In genomic region chr2:54663424-54664030, GRCh38 we compare ENCODE assay signal across 22 cellular contexts. TPM values are rescaled to one million over a fixed set of nuclear protein-coding genes. Genes with fewer than 3 reads are reported as not detected.
DNase-seq lines count a peak whose midpoint lies in the region; ATAC-seq, FAIRE-seq and TF ChIP-seq lines count a peak whose summit lies in the region.
"Had no signal": no experiment of that assay in that cellular context is flagged by ENCODE, and none has a peak within 500 bp of the region (broad histone marks: within the 10 kb centered on the region; RNA-seq: fewer than 3 reads in every experiment).

No MANE protein-coding gene starts in this region.

- CTCF ChIA-PET in activated CD8-positive, alpha-beta T cell treated with anti-CD3 and anti-CD28 coated beads, Interleukin-2, amount 10 ng/mL, durations not matched to agents 7 days and 5 days (lab: Charles Lee): interaction anchor here (0.6 to 4.7 kb wide), 4 partner anchors 15 to 159 kb away, joined by 3 to 131 read pairs (median 68); no protein-coding TSS in a partner anchor
- CTCF ChIA-PET in activated CD8-positive, alpha-beta T cell treated with anti-CD3 and anti-CD28 coated beads for 36 hours (lab: Charles Lee): interaction anchor here (1.2 to 6.1 kb wide), 11 partner anchors 8 to 176 kb away, joined by 3 to 218 read pairs (median 9); no protein-coding TSS in a partner anchor
- CTCF ChIA-PET in HepG2 (lab: Yijun Ruan, JAX; ENCODE audit: low intra/inter-chr PET ratio, low total read pairs): no interaction called here

- TF ChIP-seq CTCF in activated CD8-positive, alpha-beta T cell treated with anti-CD3 and anti-CD28 coated beads for 36 hours (IDR thresholded peaks at IDR 0.05): no peak
- TF ChIP-seq CTCF in HepG2 (CRISPR knock-in tag; IDR thresholded peaks at IDR 0.05) (no peak), right lobe of liver (IDR thresholded peaks at IDR 0.05) (no peak), gastroesophageal sphincter (IDR thresholded peaks at IDR 0.05) (no peak)

- FAIRE-seq in HepG2 (lab: Jason Lieb, UNC): no peak
- FAIRE-seq: GM19239 had no signal

- TF ChIP-seq EP300 in HepG2 (IDR thresholded peaks at IDR 0.05; ENCODE audit: low read depth in 2 of 2, low read length in 2 of 2): no peak
- TF ChIP-seq EP300 in HepG2 (CRISPR knock-in tag; IDR thresholded peaks at IDR 0.05; ENCODE audit: borderline replicate concordance): no peak
- no peak for TF ChIP-seq EP300 in gastroesophageal sphincter (IDR thresholded peaks at IDR 0.05)

- DNase-seq in activated CD8-positive, alpha-beta T cell treated with anti-CD3 and anti-CD28 coated beads, Interleukin-2, amount 10 ng/mL, durations not matched to agents 7 days and 5 days: no peak
- DNase-seq in activated CD8-positive, alpha-beta T cell treated with anti-CD3 and anti-CD28 coated beads for 36 hours: no peak
- DNase-seq in HepG2 (ENCODE audit: low spot score) (peak; percentile 42), right lobe of liver (no peak), cerebellar cortex (ENCODE audit: low spot score) (no peak), cerebellar nuclear complex (lab: John Stamatoyannopoulos, UW) (no peak), dedifferentiated amniotic fluid mesenchymal stem cell (ENCODE audit: extremely low spot score) (no peak)
- DNase-seq: AML-193, DND-41, NCI-H1048, NCI-H1436 treated with DMSO at 0.1 percent for 48 hours, NCI-H2029, NCI-H2171, NCI-H446 treated with DMSO at 0.1 percent for 48 hours, NCI-H69 had no signal

- ATAC-seq in activated CD8-positive, alpha-beta T cell treated with anti-CD3 and anti-CD28 coated beads, Interleukin-2, amount 10 ng/mL, durations not matched to agents 7 days and 5 days: no peak
- no peak for ATAC-seq in activated CD8-positive, alpha-beta T cell treated with anti-CD3 and anti-CD28 coated beads for 36 hours
- ATAC-seq in HepG2 (no peak), right lobe of liver (no peak), gastroesophageal sphincter (no peak)
- ATAC-seq: Panc1 had no signal

- H3K9ac ChIP-seq in HepG2 (ENCODE audit: insufficient read depth, low read depth, low read length): no peak overlapping the region
- H3K9ac ChIP-seq: KMS-11 had no signal

- no peaks in the 10 kb centered on the region for H3K27me3 ChIP-seq in HepG2 (ENCODE audit: control insufficient read depth in 1 of 2, insufficient read depth in 2 of 2, low read length in 2 of 2)
- H3K27me3 ChIP-seq in right lobe of liver: no peaks in the 10 kb centered on the region
- no peaks in the 10 kb centered on the region for H3K27me3 ChIP-seq in gastroesophageal sphincter

- intact Hi-C loops in activated CD8-positive, alpha-beta T cell treated with anti-CD3 and anti-CD28 coated beads for 36 hours (cut with micrococcal nuclease): loop anchor here (2.0 kb wide), 1 partner anchor 41 kb away; no protein-coding TSS in a partner anchor
- intact Hi-C loops in HepG2 (cut with micrococcal nuclease; ENCODE audit: unreplicated experiment): no loop called here
- intact Hi-C loops in right lobe of liver (cut with DNase I): no loop called here

- no peak overlapping the region for H3K27ac ChIP-seq in HepG2 (ENCODE audit: extremely low read length, insufficient read depth, low read length)
- no peak overlapping the region for H3K27ac ChIP-seq in right lobe of liver
- H3K27ac ChIP-seq in gastroesophageal sphincter: peak overlapping the region in 3 of 4 donors; percentile 31 to 86 (median 85)
- H3K27ac ChIP-seq: 22Rv1, C4-2B, KMS-11 had no signal

- H3K4me3 ChIP-seq in HepG2 (replicated peaks in 1 of 3; ENCODE audit: insufficient read depth in 1 of 3, low read depth in 2 of 3, low read length in 3 of 3) (no peak overlapping the region), right lobe of liver (no peak overlapping the region), gastroesophageal sphincter (no peak overlapping the region)
- H3K4me3 ChIP-seq: HAP-1 had no signal

- H3K79me2 ChIP-seq in HepG2 (ENCODE audit: insufficient read depth, low read length): no peaks in the 10 kb centered on the region

- BruUV-seq in HepG2 (replicated peaks; lab: Mats Ljungman, UMichigan): no TSS peak

- POLR2A ChIA-PET in activated CD8-positive, alpha-beta T cell treated with anti-CD3 and anti-CD28 coated beads, Interleukin-2, amount 10 ng/mL, durations not matched to agents 7 days and 5 days (lab: Charles Lee): interaction anchor here (0.8 kb wide), 2 partner anchors 13 to 34 kb away, joined by 3 read pairs; no protein-coding TSS in a partner anchor
- POLR2A ChIA-PET in activated CD8-positive, alpha-beta T cell treated with anti-CD3 and anti-CD28 coated beads for 36 hours (lab: Charles Lee): interaction anchor here (0.6 to 0.9 kb wide), 3 partner anchors 10 to 105 kb away, joined by 3 to 4 read pairs (median 3); no protein-coding TSS in a partner anchor
- POLR2A ChIA-PET in HepG2 (lab: Yijun Ruan, JAX): interaction anchor here (0.7 kb wide), 1 partner anchor 28 kb away, joined by 4 read pairs; no protein-coding TSS in a partner anchor

- TF ChIP-seq RAD21 in HepG2 (CRISPR knock-in tag; IDR thresholded peaks at IDR 0.05): no peak

- H3K36me3 ChIP-seq in HepG2 (replicated peaks in 1 of 2; ENCODE audit: control insufficient read depth in 1 of 2, insufficient read depth in 2 of 2, low read length in 2 of 2): peaks cover 39 to 98% of the 10 kb centered on the region in 2 experiments
- H3K36me3 ChIP-seq in right lobe of liver: peaks cover 16 to 58% (median 27%) of the 10 kb centered on the region in 4 donors
- peaks cover 0 to 86% of the 10 kb centered on the region in 2 donors for H3K36me3 ChIP-seq in gastroesophageal sphincter

- no peak overlapping the region for H2AFZ ChIP-seq in HepG2 (ENCODE audit: low read length)

- H3K4me1 ChIP-seq in HepG2 (ENCODE audit: insufficient read depth, low read length) (peaks cover 71% of the 10 kb centered on the region), right lobe of liver (peaks cover 0 to 36% (median 19%) of the 10 kb centered on the region in 4 donors), gastroesophageal sphincter (peaks cover 31 to 51% (median 32%) of the 10 kb centered on the region in 3 donors)

- in situ Hi-C loops in HepG2 (cut with HindIII; ENCODE audit: extremely low pct_ligation_motif_present, low pct_unique_long_range_greater_than_20kb): loop anchor here (5.0 kb wide), 1 partner anchor 44 kb away; no protein-coding TSS in a partner anchor

- H3K27me3 Mint-ChIP-seq in activated CD8-positive, alpha-beta T cell treated with anti-CD3 and anti-CD28 coated beads, Interleukin-2, amount 10 ng/mL, durations not matched to agents 7 days and 5 days (ENCODE audit: low read depth): no peaks in the 10 kb centered on the region
- H3K27me3 Mint-ChIP-seq in activated CD8-positive, alpha-beta T cell treated with anti-CD3 and anti-CD28 coated beads for 36 hours: no peaks in the 10 kb centered on the region

- no peak overlapping the region for H3K4me2 ChIP-seq in HepG2 (ENCODE audit: low read depth, low read length)
- H3K4me2 ChIP-seq: KMS-11 had no signal

- peaks cover 86% of the 10 kb centered on the region for H3K36me3 Mint-ChIP-seq in activated CD8-positive, alpha-beta T cell treated with anti-CD3 and anti-CD28 coated beads, Interleukin-2, amount 10 ng/mL, durations not matched to agents 7 days and 5 days (ENCODE audit: low read depth)
- peaks cover 55% of the 10 kb centered on the region for H3K36me3 Mint-ChIP-seq in activated CD8-positive, alpha-beta T cell treated with anti-CD3 and anti-CD28 coated beads for 36 hours (ENCODE audit: low read depth)

- H3K9me3 ChIP-seq in HepG2 (ENCODE audit: low read length) (no peaks in the 10 kb centered on the region), right lobe of liver (no peaks in the 10 kb centered on the region), gastroesophageal sphincter (no peaks in the 10 kb centered on the region)
- H3K9me3 ChIP-seq: HAP-1 had no signal

- 0 out of 2 replicates have a peak, but pooled peaks cover 7% of the 10 kb centered on the region for H4K20me1 ChIP-seq in HepG2 (ENCODE audit: insufficient read depth, low read length)

- whole genome bisulfite sequencing in HepG2 (ENCODE audit: low lambda C conversion rate): 89% methylated on average over 13 of the region's 13 CpGs
- 70% methylated on average over 10 of the region's 13 CpGs for WGBS in right lobe of liver (ENCODE audit: insufficient coverage, low coverage, low lambda C conversion rate, missing lambda C conversion rate)
- WGBS in gastroesophageal sphincter (ENCODE audit: low coverage in 1 of 2), 2 donors: 90 to 94% methylated on average over 12 to 13 of the region's 13 CpGs

- no peaks in the 10 kb centered on the region for H3K9me3 Mint-ChIP-seq in activated CD8-positive, alpha-beta T cell treated with anti-CD3 and anti-CD28 coated beads, Interleukin-2, amount 10 ng/mL, durations not matched to agents 7 days and 5 days (ENCODE audit: insufficient read depth)
- H3K9me3 Mint-ChIP-seq in activated CD8-positive, alpha-beta T cell treated with anti-CD3 and anti-CD28 coated beads for 36 hours: no peaks in the 10 kb centered on the region

- H3K27ac Mint-ChIP-seq in activated CD8-positive, alpha-beta T cell treated with anti-CD3 and anti-CD28 coated beads, Interleukin-2, amount 10 ng/mL, durations not matched to agents 7 days and 5 days: peak overlapping the region; percentile 3
- no peak overlapping the region for H3K27ac Mint-ChIP-seq in activated CD8-positive, alpha-beta T cell treated with anti-CD3 and anti-CD28 coated beads for 36 hours

- H3K4me1 Mint-ChIP-seq in activated CD8-positive, alpha-beta T cell treated with anti-CD3 and anti-CD28 coated beads, Interleukin-2, amount 10 ng/mL, durations not matched to agents 7 days and 5 days (ENCODE audit: low read depth): peaks cover 19% of the 10 kb centered on the region
- H3K4me1 Mint-ChIP-seq in activated CD8-positive, alpha-beta T cell treated with anti-CD3 and anti-CD28 coated beads for 36 hours (ENCODE audit: low read depth): peaks cover 10% of the 10 kb centered on the region

- H3K4me3 Mint-ChIP-seq in activated CD8-positive, alpha-beta T cell treated with anti-CD3 and anti-CD28 coated beads, Interleukin-2, amount 10 ng/mL, durations not matched to agents 7 days and 5 days: no peak overlapping the region
- no peak overlapping the region for H3K4me3 Mint-ChIP-seq in activated CD8-positive, alpha-beta T cell treated with anti-CD3 and anti-CD28 coated beads for 36 hours

- TF ChIP-seq POLR2A in HepG2 (IDR thresholded peaks at IDR 0.05; ENCODE audit: insufficient read depth in 1 of 2, low read depth in 2 of 2, low read length in 2 of 2): no peak
- TF ChIP-seq POLR2A in right lobe of liver (IDR thresholded peaks at IDR 0.05): no peak
- no peak for TF ChIP-seq POLR2A in gastroesophageal sphincter (IDR thresholded peaks at IDR 0.05)

RNA-seq across cellular contexts. Expression of gene EML6, which starts 59.9 kb away (rescaled TPM):
- 1 to 10 TPM in 1 of 2 experiments, under 1 TPM in 1; 0.78 to 1.3 TPM for total RNA-seq in activated CD8-positive, alpha-beta T cell treated with anti-CD3 and anti-CD28 coated beads, Interleukin-2, amount 10 ng/mL, durations not matched to agents 7 days and 5 days
- 1 to 10 TPM; 1.2 to 1.7 TPM for total RNA-seq in activated CD8-positive, alpha-beta T cell treated with anti-CD3 and anti-CD28 coated beads for 36 hours
- total RNA-seq in HepG2 (2016; rRNA removed; fragmentation: Illumina TruSeq; extraction: Trizol) (19.9 and 32.4 TPM in 2 replicates), right lobe of liver (1 to 10 TPM in 4 of 6 experiments, under 1 TPM in 2; 0.82 to 2.5 (median 1.5) TPM), gastroesophageal sphincter (1 to 10 TPM in 2 of 4 donors, under 1 TPM in 2; 0.62 to 1.5 (median 1.1) TPM)
- total RNA-seq in HepG2 (2016; cell fraction: cytosol; rRNA removed; fragmentation: Illumina TruSeq; extraction: Trizol; ENCODE audit: low read depth): 8.7 and 8.9 TPM in 2 replicates
- 21.5 and 29.8 TPM in 2 replicates for total RNA-seq in HepG2 (2016; cell fraction: insoluble cytoplasmic fraction; rRNA removed; fragmentation: Illumina TruSeq; extraction: Trizol)
- total RNA-seq in HepG2 (2016; cell fraction: membrane; rRNA removed; fragmentation: Illumina TruSeq; extraction: Trizol): 8.7 and 9.4 TPM in 2 replicates
- total RNA-seq in HepG2 (2016; cell fraction: nucleus; rRNA removed; fragmentation: Illumina TruSeq; extraction: Trizol): 55.5 and 58.9 TPM in 2 replicates
- polyA plus RNA-seq in HepG2 (2011; rRNA removed): 17.2 and 28.5 TPM in 2 replicates
- polyA plus RNA-seq in HepG2 (2011; cell fraction: cytosol; rRNA removed): 6.9 and 8.2 TPM in 2 replicates
- 112 TPM in 2 replicates for polyA plus RNA-seq in HepG2 (2011; cell fraction: nucleus; rRNA removed)
- polyA plus RNA-seq in HepG2 (2012): 5.4 and 8.8 TPM in 2 replicates
- polyA plus RNA-seq in HepG2 (2016; cell fraction: cytosol; fragmentation: Illumina TruSeq; extraction: Trizol; ENCODE audit: low read depth): 1.9 and 2.7 TPM in 2 replicates
- 13.1 and 14.9 TPM in 2 replicates for polyA plus RNA-seq in HepG2 (2016; cell fraction: insoluble cytoplasmic fraction; fragmentation: Illumina TruSeq; extraction: Trizol; ENCODE audit: low read depth)
- polyA plus RNA-seq in HepG2 (2016; cell fraction: membrane; fragmentation: Illumina TruSeq; extraction: Trizol; ENCODE audit: low read depth): 2.9 and 3.6 TPM in 2 replicates
- 110 and 115 TPM in 2 replicates for polyA plus RNA-seq in HepG2 (2016; cell fraction: nucleus; fragmentation: Illumina TruSeq; extraction: Trizol; ENCODE audit: insufficient read depth, low read depth)
- 15.8 and 16.9 TPM in 2 replicates for polyA minus RNA-seq in HepG2 (2011; rRNA and poly(A)+ RNA removed; ENCODE audit: low replicate concordance)
- polyA minus RNA-seq in HepG2 (2011; cell fraction: cytosol; rRNA and poly(A)+ RNA removed): 3.3 and 5.4 TPM in 2 replicates
- 26.1 and 28.0 TPM in 2 replicates for polyA minus RNA-seq in HepG2 (2011; cell fraction: nucleus; rRNA and poly(A)+ RNA removed)

Comparison
In these comparisons a context has a peak if more than half of its experiments do, and no peak if none do; other contexts are left out.
1. H3K27ac ChIP-seq: peak in gastroesophageal sphincter (3 of 4); none in HepG2 (single experiment) and right lobe of liver (0 of 3).